ENCODE assay signal across 1 cellular context in genomic region chr7:101220295-101220694, GRCh38.
TF ChIP-seq lines count a peak whose summit lies in the region.

No MANE protein-coding gene starts in this region.

TF ChIP-seq in H1, 55 proteins besides CTCF, POLR2A, EP300 and RAD21:
- TF ChIP-seq CHD2 (IDR thresholded peaks at IDR 0.05; ENCODE audit: low read length) (no peak), SP1 (IDR thresholded peaks at IDR 0.05; ENCODE audit: low read depth, low read length) (no peak), POU5F1 (IDR thresholded peaks at IDR 0.05; ENCODE audit: low read depth, low read length) (no peak), RBBP5 (IDR thresholded peaks at IDR 0.05; ENCODE audit: borderline replicate concordance, low read depth, low read length) (no peak), CEBPB (IDR thresholded peaks at IDR 0.05; ENCODE audit: low read depth, low read length) (no peak), YY1 (IDR thresholded peaks at IDR 0.05; ENCODE audit: low read depth, low read length) (no peak), SP2 (IDR thresholded peaks at IDR 0.05; ENCODE audit: low read length) (no peak), EZH2 (IDR thresholded peaks at IDR 0.05; ENCODE audit: low read depth, low read length, severe bottlenecking) (no peak)
